9 cellular contexts compared by ENCODE assay signal in genomic region chr17:39652635-39653315, GRCh38. TPM values are rescaled to one million over a fixed set of nuclear protein-coding genes. Genes with fewer than 3 reads are reported as not detected.
DNase-seq lines count a peak whose midpoint lies in the region; ATAC-seq and TF ChIP-seq lines count a peak whose summit lies in the region.
"Had no signal": no experiment of that assay in that cellular context is flagged by ENCODE, and none has a peak within 500 bp of the region (broad histone marks: within the 10 kb centered on the region; RNA-seq: fewer than 3 reads in every experiment).

No MANE protein-coding gene starts in this region.

- TF ChIP-seq RAD21 in IMR-90 (IDR thresholded peaks at IDR 0.05; ENCODE audit: low read length), result no peak

- no peak overlapping the region for H4K8ac ChIP-seq in IMR-90 (ENCODE audit: low read depth in 2 of 2, low read length in 2 of 2)

- dilution Hi-C loops in IMR-90 (cut with HindIII; ENCODE audit: low sequenced_read_pairs, unreplicated experiment), result no loop called here

- no peak overlapping the region for H2AK5ac ChIP-seq in IMR-90 (ENCODE audit: low read depth, low read length)

- no peak overlapping the region for H3K23ac ChIP-seq in IMR-90 (ENCODE audit: low read depth, low read length)

- no peak overlapping the region for H2AK9ac ChIP-seq in IMR-90 (replicated peaks; ENCODE audit: low read depth, low read length, poor library complexity)

- 88% methylated on average over 1 of the region's 6 CpGs; no CpG with 5 or more reads in 1 of the 2 experiments for WGBS in IMR-90 (ENCODE audit: extremely low coverage in 2 of 2, insufficient read length in 1 of 2), 2 experiments

- H3K9ac ChIP-seq in IMR-90 (ENCODE audit: low read depth, low read length), result no peak overlapping the region

- no peak overlapping the region for H2AFZ ChIP-seq in IMR-90 (replicated peaks; ENCODE audit: low read length, poor library complexity)

- H3K4me1 Mint-ChIP-seq in effector memory CD8-positive, alpha-beta T cell (ENCODE audit: low read depth in 2 of 2), result peaks cover 37 to 44% of the 10 kb centered on the region in 2 donors

- H3K4ac ChIP-seq in IMR-90 (ENCODE audit: low read depth, low read length), result no peak overlapping the region

- H2BK120ac ChIP-seq in IMR-90 (ENCODE audit: low read depth, low read length), result no peak overlapping the region

- TF ChIP-seq CTCF in IMR-90 (conservative IDR thresholded peaks at IDR 0.05; ENCODE audit: low read depth, low read length), result no peak

- H2BK5ac ChIP-seq in IMR-90 (ENCODE audit: low read depth, low read length, poor library complexity, severe bottlenecking), result no peak overlapping the region

- peak; percentile 56 for ATAC-seq in IMR-90 (ENCODE audit: low read depth)
- ATAC-seq in effector memory CD8-positive, alpha-beta T cell (replicated peaks), result no peak

- in situ Hi-C loops in IMR-90 (cut with MboI; ENCODE audit: low sequenced_read_pairs), result no loop called here

- POLR2A ChIA-PET in IMR-90 (lab: Charles Lee; ENCODE audit: unreplicated experiment), result no interaction called here

- CTCF ChIA-PET in IMR-90 (lab: Yijun Ruan, JAX), result interaction anchor here (1.9 kb wide), 1 partner anchor 16 kb away, joined by 10 read pairs; the partner anchor contains the start of gene PNMT

- H4K5ac ChIP-seq in IMR-90 (ENCODE audit: low read depth, low read length), result no peak overlapping the region

- H3K18ac ChIP-seq in IMR-90 (ENCODE audit: low read depth, low read length), result no peak overlapping the region

- no peak overlapping the region for H3K4me3 ChIP-seq in IMR-90 (ENCODE audit: insufficient read depth, low read depth, low read length)

- peaks cover 12 to 39% of the 10 kb centered on the region in 2 experiments for H3K79me1 ChIP-seq in IMR-90 (ENCODE audit: low read depth in 1 of 2, low read length in 2 of 2)

- H3K27ac Mint-ChIP-seq in effector memory CD8-positive, alpha-beta T cell, result peak overlapping the region; percentile 74 to 81
- H3K27ac Mint-ChIP-seq: stimulated activated naive CD8-positive, alpha-beta T cell treated with anti-CD3 and anti-CD28 coated beads, Interleukin-15, Interleukin-2, amounts not matched to agents 100 ng/mL and 50 ng/mL, for 24 hours had no signal

- peaks cover 30% of the 10 kb centered on the region for H4K20me1 ChIP-seq in IMR-90 (ENCODE audit: insufficient read depth, low read length)

- no peaks in the 10 kb centered on the region for H3K9me3 Mint-ChIP-seq in effector memory CD8-positive, alpha-beta T cell
- H3K9me3 Mint-ChIP-seq: stimulated activated naive CD8-positive, alpha-beta T cell treated with anti-CD3 and anti-CD28 coated beads, Interleukin-15, Interleukin-2, amounts not matched to agents 100 ng/mL and 50 ng/mL, for 24 hours had no signal

- H3K14ac ChIP-seq in IMR-90 (replicated peaks; ENCODE audit: low read depth, low read length), result no peak overlapping the region

- TF ChIP-seq POLR2A in IMR-90 (IDR thresholded peaks at IDR 0.05; ENCODE audit: low read depth, low read length), result no peak

- peak overlapping the region in 1 of 2 donors; percentile 3 for H3K4me3 Mint-ChIP-seq in effector memory CD8-positive, alpha-beta T cell
- H3K4me3 Mint-ChIP-seq: stimulated activated naive CD8-positive, alpha-beta T cell treated with anti-CD3 and anti-CD28 coated beads, Interleukin-15, Interleukin-2, amounts not matched to agents 100 ng/mL and 50 ng/mL, for 24 hours had no signal

- no peak overlapping the region for H2BK15ac ChIP-seq in IMR-90 (ENCODE audit: low read depth, low read length)

- DNase-seq in IMR-90 (no peak), pons (ENCODE audit: low spot score) (peak; percentile 92), AG20443 (ENCODE audit: low spot score) (no peak)
- DNase-seq in effector memory CD8-positive, alpha-beta T cell, result no peak
- DNase-seq in activated CD4-positive, alpha-beta T cell treated with anti-CD3 and anti-CD28 coated beads for 48 hours, result no peak
- DNase-seq in stimulated activated CD4-positive, alpha-beta T cell treated with anti-CD3 and anti-CD28 coated beads, Interleukin-12 subunit alpha, Interleukin-12 subunit beta, amount 100 ng/mL, for 4 hours, result no peak
- DNase-seq: GOT3 had no signal

- H3K36me3 Mint-ChIP-seq in effector memory CD8-positive, alpha-beta T cell (ENCODE audit: insufficient read depth), result peaks cover 16% of the 10 kb centered on the region

- H3K27me3 ChIP-seq in IMR-90 (ENCODE audit: control insufficient read depth, insufficient read depth, low read length), result no peaks in the 10 kb centered on the region

- H3K4me2 ChIP-seq in IMR-90 (ENCODE audit: low read depth, low read length), result no peak overlapping the region

- BruUV-seq in IMR-90 (replicated peaks; lab: Mats Ljungman, UMichigan), result no TSS peak

- H3K36me3 ChIP-seq in IMR-90 (ENCODE audit: control insufficient read depth, insufficient read depth, low read length), result peaks cover 6% of the 10 kb centered on the region

- intact Hi-C loops in IMR-90 (cut with micrococcal nuclease), result no loop called here

- H3K27me3 Mint-ChIP-seq in effector memory CD8-positive, alpha-beta T cell, result no peaks in the 10 kb centered on the region
- H3K27me3 Mint-ChIP-seq: stimulated activated naive CD8-positive, alpha-beta T cell treated with anti-CD3 and anti-CD28 coated beads, Interleukin-15, Interleukin-2, amounts not matched to agents 100 ng/mL and 50 ng/mL, for 24 hours had no signal

- H3K4me1 ChIP-seq in IMR-90 (ENCODE audit: control insufficient read depth, insufficient read depth, low read length), result peaks cover 3% of the 10 kb centered on the region; the same call in 1 of the 2 replicates

- H2BK20ac ChIP-seq in IMR-90 (ENCODE audit: low read depth, low read length), result no peak overlapping the region

- no peak overlapping the region for H3K56ac ChIP-seq in IMR-90 (ENCODE audit: extremely low read depth, insufficient read depth, low read length)

- no peak overlapping the region for H4K91ac ChIP-seq in IMR-90 (ENCODE audit: insufficient read depth, low read depth, low read length)

- no peaks in the 10 kb centered on the region for H3K9me3 ChIP-seq in IMR-90 (ENCODE audit: control insufficient read depth, insufficient read depth, low read length)

- no peak overlapping the region for H3K27ac ChIP-seq in IMR-90 (ENCODE audit: insufficient read depth, low read length)

- peaks cover 4% of the 10 kb centered on the region for H3K9me1 ChIP-seq in IMR-90 (ENCODE audit: insufficient read depth, low read length)

TF ChIP-seq in IMR-90, 13 proteins besides CTCF, POLR2A, EP300 and RAD21:
- TF ChIP-seq MAZ (IDR thresholded peaks at IDR 0.05; ENCODE audit: borderline replicate concordance, low read depth, low read length) (no peak), BHLHE40 (IDR thresholded peaks at IDR 0.05; ENCODE audit: low read depth, low read length) (no peak), SMC3 (IDR thresholded peaks at IDR 0.05; ENCODE audit: low read depth, low read length) (no peak)
- TF ChIP-seq, protein P1, sequence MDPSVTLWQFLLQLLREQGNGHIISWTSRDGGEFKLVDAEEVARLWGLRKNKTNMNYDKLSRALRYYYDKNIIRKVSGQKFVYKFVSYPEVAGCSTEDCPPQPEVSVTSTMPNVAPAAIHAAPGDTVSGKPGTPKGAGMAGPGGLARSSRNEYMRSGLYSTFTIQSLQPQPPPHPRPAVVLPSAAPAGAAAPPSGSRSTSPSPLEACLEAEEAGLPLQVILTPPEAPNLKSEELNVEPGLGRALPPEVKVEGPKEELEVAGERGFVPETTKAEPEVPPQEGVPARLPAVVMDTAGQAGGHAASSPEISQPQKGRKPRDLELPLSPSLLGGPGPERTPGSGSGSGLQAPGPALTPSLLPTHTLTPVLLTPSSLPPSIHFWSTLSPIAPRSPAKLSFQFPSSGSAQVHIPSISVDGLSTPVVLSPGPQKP (IDR thresholded peaks at IDR 0.05; ENCODE audit: borderline replicate concordance, low read depth, low read length), result no peak

RNA-seq across cellular contexts. Expression of gene TCAP, which starts 12.4 kb away (rescaled TPM):
- under 0.01 TPM in 2 replicates for total RNA-seq in IMR-90 (2012; rRNA removed)
- polyA plus RNA-seq in IMR-90 (2012; rRNA removed), result 0.21 and 0.26 TPM in 2 replicates
- 0.03 and 0.09 TPM in 2 replicates for polyA plus RNA-seq in IMR-90 (2012; cell fraction: cytosol; rRNA removed)
- 1.2 and 3.2 TPM in 2 replicates for polyA plus RNA-seq in IMR-90 (2012; cell fraction: nucleus; rRNA removed; ENCODE audit: low replicate concordance)

RNA-seq across cellular contexts. Expression of gene PNMT, which starts 15.5 kb away (rescaled TPM):
- total RNA-seq in IMR-90 (2012; rRNA removed), result not detected in 2 replicates
- not detected in 2 replicates for polyA plus RNA-seq in IMR-90 (2012; rRNA removed)
- polyA plus RNA-seq in IMR-90 (2012; cell fraction: cytosol; rRNA removed), result 0.08 TPM in 1 of 2 replicates, not detected in the other
- polyA plus RNA-seq in IMR-90 (2012; cell fraction: nucleus; rRNA removed; ENCODE audit: low replicate concordance), result not detected in 2 replicates

RNA-seq across cellular contexts. Expression of gene STARD3, which starts 15.8 kb away (rescaled TPM):
- 8.1 and 8.6 TPM in 2 replicates for total RNA-seq in IMR-90 (2012; rRNA removed)
- 50.4 and 69.2 TPM in 2 replicates for polyA plus RNA-seq in IMR-90 (2012; rRNA removed)
- polyA plus RNA-seq in IMR-90 (2012; cell fraction: cytosol; rRNA removed), result 35.4 and 66.2 TPM in 2 replicates
- 141 and 452 TPM in 2 replicates for polyA plus RNA-seq in IMR-90 (2012; cell fraction: nucleus; rRNA removed; ENCODE audit: low replicate concordance)

RNA-seq across cellular contexts. Expression of gene PPP1R1B, which starts 26.0 kb away (rescaled TPM):
- not detected in 2 replicates for total RNA-seq in IMR-90 (2012; rRNA removed)
- polyA plus RNA-seq in IMR-90 (2012; rRNA removed), result not detected in 2 replicates
- polyA plus RNA-seq in IMR-90 (2012; cell fraction: cytosol; rRNA removed), result not detected in 2 replicates
- not detected in 2 replicates for polyA plus RNA-seq in IMR-90 (2012; cell fraction: nucleus; rRNA removed; ENCODE audit: low replicate concordance)
- total RNA-seq: LHCN-M2 had no signal

RNA-seq across cellular contexts. Expression of gene PGAP3, which starts 35.1 kb away (rescaled TPM):
- 3.6 and 4.3 TPM in 2 replicates for total RNA-seq in IMR-90 (2012; rRNA removed)
- polyA plus RNA-seq in IMR-90 (2012; rRNA removed), result 9.8 and 10.4 TPM in 2 replicates
- polyA plus RNA-seq in IMR-90 (2012; cell fraction: cytosol; rRNA removed), result 7.2 and 13.5 TPM in 2 replicates
- polyA plus RNA-seq in IMR-90 (2012; cell fraction: nucleus; rRNA removed; ENCODE audit: low replicate concordance), result 40.4 and 52.8 TPM in 2 replicates
